ENCODE assay signal across 1 cellular context in the genomic region with DNA sequence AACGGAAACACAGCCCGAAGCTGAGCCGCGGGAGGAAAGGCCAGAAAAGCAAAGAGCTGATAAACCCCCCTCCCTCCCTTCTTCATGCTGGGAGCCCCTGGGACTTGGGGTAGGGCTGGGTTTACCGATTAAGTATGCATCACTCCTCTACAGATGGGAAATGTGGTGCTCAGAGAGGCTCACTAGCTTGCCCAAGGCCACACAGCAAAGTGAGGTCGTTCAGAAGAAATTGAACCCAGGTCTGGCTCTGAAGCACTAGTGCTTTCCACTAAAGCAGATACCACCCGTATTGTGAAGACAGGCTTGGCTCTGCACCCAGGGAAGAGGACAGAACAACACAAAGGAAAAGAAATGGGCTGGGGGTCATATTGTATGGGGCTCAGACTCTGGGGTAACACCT.
TF ChIP-seq lines count a peak whose summit lies in the region.

No MANE protein-coding gene starts in this region.

TF ChIP-seq in H1, 55 proteins besides CTCF, POLR2A, EP300 and RAD21:
- TF ChIP-seq TEAD4 (IDR thresholded peaks at IDR 0.05; ENCODE audit: low read depth, low read length), result no peak
- no peak for TF ChIP-seq SP1 (IDR thresholded peaks at IDR 0.05; ENCODE audit: low read depth, low read length)
- no peak for TF ChIP-seq ASH2L (IDR thresholded peaks at IDR 0.05; ENCODE audit: low read length)
- no peak for TF ChIP-seq RXRA (IDR thresholded peaks at IDR 0.05; ENCODE audit: insufficient read depth, low read depth, low read length)
- TF ChIP-seq HDAC2 (IDR thresholded peaks at IDR 0.05; ENCODE audit: borderline replicate concordance in 1 of 2, low read depth in 2 of 2, low read length in 2 of 2), result peak in 1 of 2 experiments; percentile 76; a peak in 1 of 4 replicates
- TF ChIP-seq KDM1A (IDR thresholded peaks at IDR 0.05; ENCODE audit: borderline replicate concordance, low read length), result peak; percentile 92
